In genomic region chr3:132183811-132184210, GRCh38 we compare ENCODE assay signal across 20 cellular contexts.
"Had no signal": no experiment of that assay in that cellular context is flagged by ENCODE, and none has a peak within 500 bp of the region (broad histone marks: within the 10 kb centered on the region; RNA-seq: fewer than 3 reads in every experiment).

No MANE protein-coding gene starts in this region.

- H3K4me3 ChIP-seq: dorsolateral prefrontal cortex, hepatocyte, lung, spleen, tibial artery, upper lobe of right lung, vagina had no signal

- H3K36me3 ChIP-seq: spleen, tibial artery, upper lobe of right lung, vagina had no signal

- H3K9me3 Mint-ChIP-seq: naive thymus-derived CD8-positive, alpha-beta T cell; stimulated activated memory B cell treated with anti-CD40 and anti-IgM and Interleukin-4, amounts not matched to agents 10 μg/mL and 1 μg/mL and 100 μg/mL, for 72 hours; stimulated activated naive CD8-positive, alpha-beta T cell treated with anti-CD3 and anti-CD28 coated beads, Interleukin-15, Interleukin-2, amounts not matched to agents 100 ng/mL and 50 ng/mL, for 24 hours had no signal

- H3K9me3 ChIP-seq: spleen, tibial artery, upper lobe of right lung, vagina had no signal

- DNase-seq: dorsolateral prefrontal cortex; effector CD8-positive, alpha-beta T cell; foreskin melanocyte; head of caudate nucleus; left colon; left ventricle myocardium superior; mesenchymal stem cell; naive thymus-derived CD8-positive, alpha-beta T cell; posterior cingulate gyrus; spleen; stimulated activated CD4-positive, alpha-beta T cell treated with anti-CD3 and anti-CD28 coated beads, Interleukin-15, amount 100 ng/mL, for 24 hours; stimulated activated CD4-positive, alpha-beta T cell treated with anti-CD3 and anti-CD28 coated beads, Interleukin-1b, Interleukin-23, amount 100 ng/mL, for 48 hours; stimulated activated CD4-positive, alpha-beta T cell treated with anti-CD3 and anti-CD28 coated beads, Interleukin-4, amount 100 ng/mL, for 24 hours; tibial artery; upper lobe of right lung had no signal

- H3K27ac ChIP-seq: dorsolateral prefrontal cortex, hepatocyte, spleen, tibial artery, upper lobe of right lung, vagina had no signal

- H3K27me3 ChIP-seq: tibial artery, upper lobe of right lung, vagina had no signal

- H3K4me1 ChIP-seq: spleen, tibial artery, upper lobe of right lung, vagina had no signal

- H3K4me3 Mint-ChIP-seq: naive thymus-derived CD8-positive, alpha-beta T cell; stimulated activated memory B cell treated with anti-CD40 and anti-IgM and Interleukin-4, amounts not matched to agents 10 μg/mL and 1 μg/mL and 100 μg/mL, for 72 hours; stimulated activated naive CD8-positive, alpha-beta T cell treated with anti-CD3 and anti-CD28 coated beads, Interleukin-15, Interleukin-2, amounts not matched to agents 100 ng/mL and 50 ng/mL, for 24 hours had no signal

- H3K27ac Mint-ChIP-seq: naive thymus-derived CD8-positive, alpha-beta T cell; stimulated activated memory B cell treated with anti-CD40 and anti-IgM and Interleukin-4, amounts not matched to agents 10 μg/mL and 1 μg/mL and 100 μg/mL, for 72 hours; stimulated activated naive CD8-positive, alpha-beta T cell treated with anti-CD3 and anti-CD28 coated beads, Interleukin-15, Interleukin-2, amounts not matched to agents 100 ng/mL and 50 ng/mL, for 24 hours had no signal

- H3K36me3 Mint-ChIP-seq: naive thymus-derived CD8-positive, alpha-beta T cell; stimulated activated memory B cell treated with anti-CD40 and anti-IgM and Interleukin-4, amounts not matched to agents 10 μg/mL and 1 μg/mL and 100 μg/mL, for 72 hours had no signal
